ENCODE assay signal across 1 cellular context in genomic region chr1:228144213-228145049, GRCh38.
TF ChIP-seq lines count a peak whose summit lies in the region.

No MANE protein-coding gene starts in this region.

TF ChIP-seq in WTC11, 78 proteins besides CTCF, POLR2A, EP300 and RAD21:
- TF ChIP-seq NFE2L1 (CRISPR knock-in tag; IDR thresholded peaks at IDR 0.05): no peak
- no peak for TF ChIP-seq ZNF425 (CRISPR knock-in tag; conservative IDR thresholded peaks at IDR 0.05)
- TF ChIP-seq ZNF281 (CRISPR knock-in tag; IDR thresholded peaks at IDR 0.05): no peak
- TF ChIP-seq CBFB (CRISPR knock-in tag; IDR thresholded peaks at IDR 0.05; ENCODE audit: low read depth): no peak
- TF ChIP-seq E2F5 (CRISPR knock-in tag; IDR thresholded peaks at IDR 0.05): no peak
- TF ChIP-seq NR1H2 (CRISPR knock-in tag; IDR thresholded peaks at IDR 0.05): no peak
- TF ChIP-seq E2F4 (CRISPR knock-in tag; IDR thresholded peaks at IDR 0.05; ENCODE audit: borderline replicate concordance, low read depth): no peak
- TF ChIP-seq CREB1 (CRISPR knock-in tag; IDR thresholded peaks at IDR 0.05): no peak
- TF ChIP-seq ZNF317 (CRISPR knock-in tag; IDR thresholded peaks at IDR 0.05; ENCODE audit: borderline replicate concordance, low read depth): no peak
- no peak for TF ChIP-seq ATF2 (CRISPR knock-in tag; IDR thresholded peaks at IDR 0.05; ENCODE audit: borderline replicate concordance, low read depth)
- no peak for TF ChIP-seq ZSCAN18 (CRISPR knock-in tag; IDR thresholded peaks at IDR 0.05)
